ENCODE assay signal across 10 cellular contexts in the genomic region with DNA sequence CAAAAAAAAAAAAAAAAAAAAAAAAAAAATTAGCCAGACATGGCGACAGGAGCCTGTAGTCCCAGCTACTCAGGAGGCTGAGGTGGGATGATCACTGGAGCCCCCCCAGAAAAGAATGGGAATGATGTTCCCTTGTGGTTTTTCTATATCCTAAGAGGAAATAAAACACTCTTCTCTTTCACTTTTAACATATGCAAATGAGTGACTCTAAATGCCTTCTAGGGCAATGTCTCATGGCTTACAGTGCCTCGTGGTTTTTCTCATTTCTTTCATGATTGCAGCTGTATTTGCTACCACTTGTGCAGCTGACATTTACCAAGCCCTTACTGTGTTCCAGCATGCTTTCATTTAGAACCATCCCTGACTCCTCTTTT. TPM values are rescaled to one million over a fixed set of nuclear protein-coding genes. Genes with fewer than 3 reads are reported as not detected.
DNase-seq lines count a peak whose midpoint lies in the region; ATAC-seq and TF ChIP-seq lines count a peak whose summit lies in the region.
"Had no signal": no experiment of that assay in that cellular context is flagged by ENCODE, and none has a peak within 500 bp of the region (broad histone marks: within the 10 kb centered on the region; RNA-seq: fewer than 3 reads in every experiment).

No MANE protein-coding gene starts in this region.

- ATAC-seq in HG03175 (IDR thresholded peaks at IDR 0.05; ENCODE audit: unreplicated experiment) = peak; percentile 52
- ATAC-seq in activated T-helper 17 cell treated with anti-CD3 and anti-CD28 coated beads, Interleukin-2, amount 50 U/mL, for 72 hours (replicated peaks) = peak; percentile 86

- H3K27me3 ChIP-seq in smooth muscle cell (ENCODE audit: low read depth) = no peaks in the 10 kb centered on the region

- no peaks in the 10 kb centered on the region for H3K79me2 ChIP-seq in smooth muscle cell (ENCODE audit: low read depth)

- H3K36me3 ChIP-seq in smooth muscle cell (ENCODE audit: low read depth) = no peaks in the 10 kb centered on the region

- H4K20me1 ChIP-seq in smooth muscle cell (ENCODE audit: low read depth) = no peaks in the 10 kb centered on the region

- peak overlapping the region; percentile 86 for H3K4me3 Mint-ChIP-seq in activated T-helper 17 cell treated with anti-CD3 and anti-CD28 coated beads, Interleukin-2, amount 50 U/mL, for 72 hours

- H3K36me3 Mint-ChIP-seq in activated T-helper 17 cell treated with anti-CD3 and anti-CD28 coated beads, Interleukin-2, amount 50 U/mL, for 72 hours (ENCODE audit: low read depth) = no peaks in the 10 kb centered on the region

- H3K4me1 ChIP-seq in smooth muscle cell (ENCODE audit: low read depth) = peaks cover 13% of the 10 kb centered on the region

- H3K4me3 ChIP-seq in smooth muscle cell = no peak overlapping the region

- H3K27ac ChIP-seq in smooth muscle cell (ENCODE audit: low read depth) = peak overlapping the region; percentile 37

- H3K9me3 Mint-ChIP-seq in activated T-helper 17 cell treated with anti-CD3 and anti-CD28 coated beads, Interleukin-2, amount 50 U/mL, for 72 hours = no peaks in the 10 kb centered on the region

- peaks cover 8% of the 10 kb centered on the region for H3F3A ChIP-seq in smooth muscle cell (ENCODE audit: low read depth)

- H3K9me3 ChIP-seq in smooth muscle cell (replicated peaks; ENCODE audit: low read depth) = no peaks in the 10 kb centered on the region

- 40% methylated on average over 2 of the region's 2 CpGs for WGBS in smooth muscle cell (ENCODE audit: low lambda C conversion rate)

- H3K4me1 Mint-ChIP-seq in activated T-helper 17 cell treated with anti-CD3 and anti-CD28 coated beads, Interleukin-2, amount 50 U/mL, for 72 hours = peaks cover 19% of the 10 kb centered on the region

- no peak overlapping the region for H2AFZ ChIP-seq in smooth muscle cell (ENCODE audit: low read depth)

- H3K9ac ChIP-seq in smooth muscle cell (ENCODE audit: low read depth) = no peak overlapping the region

- DNase-seq in activated effector memory CD4-positive, alpha-beta T cell treated with anti-CD3 and anti-CD28 coated beads, Interleukin-2, amount 50 U/mL, for 16 hours = peak; percentile 47
- no peak for DNase-seq in activated effector memory CD4-positive, alpha-beta T cell treated with Interleukin-2 at 50 U/mL for 16 hours
- DNase-seq in smooth muscle cell (lab: John Stamatoyannopoulos, UW; ENCODE audit: unreplicated experiment) = no peak
- no peak for DNase-seq in effector CD4-positive, alpha-beta T cell
- no peak for DNase-seq in medulla oblongata (ENCODE audit: extremely low spot score)
- DNase-seq in hippocampal formation (lab: John Stamatoyannopoulos, UW) = no peak
- DNase-seq: DMS79 treated with DMSO at 0.1 percent for 48 hours, NCI-H446 had no signal

- no peak for TF ChIP-seq CTCF in smooth muscle cell (IDR thresholded peaks at IDR 0.05; ENCODE audit: borderline replicate concordance, insufficient read depth, poor library complexity, severe bottlenecking)

- H3K27ac Mint-ChIP-seq in activated T-helper 17 cell treated with anti-CD3 and anti-CD28 coated beads, Interleukin-2, amount 50 U/mL, for 72 hours = peak overlapping the region; percentile 90

- H3K4me2 ChIP-seq in smooth muscle cell = peak overlapping the region; percentile 76

- H3K27me3 Mint-ChIP-seq in activated T-helper 17 cell treated with anti-CD3 and anti-CD28 coated beads, Interleukin-2, amount 50 U/mL, for 72 hours = no peaks in the 10 kb centered on the region

RNA-seq across cellular contexts. Expression of a gene that starts 26.4 kb away (rescaled TPM):
- 1 to 10 TPM; 4.8 to 7.3 TPM for total RNA-seq in activated T-helper 17 cell treated with anti-CD3 and anti-CD28 coated beads, Interleukin-2, amount 50 U/mL, for 72 hours
- 9.3 and 12.4 TPM in 2 replicates for total RNA-seq in smooth muscle cell
- polyA plus RNA-seq in smooth muscle cell = 23.7 and 27.5 TPM in 2 replicates

RNA-seq across cellular contexts. Expression of a gene that starts 28.8 kb away (rescaled TPM):
- total RNA-seq in activated T-helper 17 cell treated with anti-CD3 and anti-CD28 coated beads, Interleukin-2, amount 50 U/mL, for 72 hours = 10 to 100 TPM; 67.4 to 74.1 TPM
- 21.6 and 34.1 TPM in 2 replicates for total RNA-seq in smooth muscle cell
- 33.7 and 39.4 TPM in 2 replicates for polyA plus RNA-seq in smooth muscle cell

RNA-seq across cellular contexts. Expression of a gene that starts 39.5 kb away (rescaled TPM):
- 1 to 10 TPM; 3.4 TPM for total RNA-seq in activated T-helper 17 cell treated with anti-CD3 and anti-CD28 coated beads, Interleukin-2, amount 50 U/mL, for 72 hours
- 239 and 252 TPM in 2 replicates for total RNA-seq in smooth muscle cell
- polyA plus RNA-seq in smooth muscle cell = 736 and 899 TPM in 2 replicates

Comparison
In these comparisons a context has a peak if more than half of its experiments do, and no peak if none do; other contexts are left out.
1. RNA of a gene that starts 39.5 kb away (total RNA-seq): 239 to 252 TPM in smooth muscle cell; 3.4 TPM in activated T-helper 17 cell treated with anti-CD3 and anti-CD28 coated beads, Interleukin-2, amount 50 U/mL, for 72 hours; every median in the first group is over 10 times any median in the second.